20 cellular contexts compared by ENCODE assay signal in the genomic region with DNA sequence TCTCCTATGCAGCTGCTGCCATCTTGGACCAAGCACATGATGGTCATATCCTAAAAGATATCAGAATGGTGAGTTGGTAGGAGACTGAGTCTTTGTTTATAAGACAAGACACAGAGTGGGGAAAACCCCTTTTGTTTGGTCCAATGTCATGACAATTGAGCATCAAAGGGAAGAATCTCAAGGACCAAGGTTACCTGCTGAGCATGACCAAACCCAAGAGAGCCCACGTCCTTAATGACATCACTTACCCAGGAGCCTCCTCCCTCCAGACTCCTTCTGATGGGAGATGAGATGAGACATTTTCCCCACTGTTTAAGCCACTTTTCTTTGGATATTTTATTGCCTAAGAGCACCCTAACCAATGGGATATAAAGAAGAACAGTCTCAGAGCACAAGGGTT.
"Had no signal": no experiment of that assay in that cellular context is flagged by ENCODE, and none has a peak within 500 bp of the region (broad histone marks: within the 10 kb centered on the region; RNA-seq: fewer than 3 reads in every experiment).

No MANE protein-coding gene starts in this region.

- H3K27me3 ChIP-seq: SJSA1 had no signal

- DNase-seq: KBM-7, NCI-H1092, NCI-H1105 treated with DMSO at 0.1 percent for 48 hours, NCI-H1417 treated with DMSO at 0.1 percent for 48 hours, NCI-H146, NCI-H1694 treated with DMSO at 0.1 percent for 48 hours, NCI-H1930, NCI-H2081, NCI-H2107, NCI-H2171 treated with DMSO at 0.1 percent for 48 hours, NCI-H2227 treated with DMSO at 0.1 percent for 48 hours, NCI-H446 treated with DMSO at 0.1 percent for 48 hours, NCI-H69, NCI-H774, Right ventricle myocardium superior, RPMI8226, SIG-M5 had no signal

- H3K4me3 ChIP-seq: SJSA1, SK-N-MC had no signal

- H3K4me1 ChIP-seq: SJSA1 had no signal

- H3K9me3 ChIP-seq: SJSA1 had no signal

- H3K36me3 ChIP-seq: SJSA1 had no signal

- H3K27ac ChIP-seq: HL-60, SJSA1, SK-N-MC had no signal
